Comparison of ENCODE assay signal across 1 cellular context in the genomic region with DNA sequence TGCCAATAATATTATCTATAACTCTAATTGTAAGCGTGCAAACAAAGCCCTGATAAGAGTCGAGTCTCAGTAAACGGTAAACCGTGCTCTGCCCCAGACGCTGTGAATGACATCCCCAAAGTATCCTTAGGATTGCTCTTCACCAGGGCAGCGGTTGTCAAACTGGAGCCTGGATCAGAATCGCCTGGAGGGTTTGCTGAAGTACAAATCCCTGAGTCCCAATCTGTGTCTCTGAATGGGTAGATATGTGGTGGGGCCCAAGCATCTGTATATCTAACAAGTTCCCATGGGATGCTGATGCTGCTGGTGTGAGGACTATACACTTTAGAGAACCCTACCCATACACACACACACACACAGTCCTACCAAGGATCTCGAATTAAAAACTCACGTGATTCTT.
TF ChIP-seq lines count a peak whose summit lies in the region.

No MANE protein-coding gene starts in this region.

TF ChIP-seq in GM23338, 12 proteins besides CTCF, POLR2A, EP300 and RAD21 (continued from another document):
- TF ChIP-seq, protein P1, sequence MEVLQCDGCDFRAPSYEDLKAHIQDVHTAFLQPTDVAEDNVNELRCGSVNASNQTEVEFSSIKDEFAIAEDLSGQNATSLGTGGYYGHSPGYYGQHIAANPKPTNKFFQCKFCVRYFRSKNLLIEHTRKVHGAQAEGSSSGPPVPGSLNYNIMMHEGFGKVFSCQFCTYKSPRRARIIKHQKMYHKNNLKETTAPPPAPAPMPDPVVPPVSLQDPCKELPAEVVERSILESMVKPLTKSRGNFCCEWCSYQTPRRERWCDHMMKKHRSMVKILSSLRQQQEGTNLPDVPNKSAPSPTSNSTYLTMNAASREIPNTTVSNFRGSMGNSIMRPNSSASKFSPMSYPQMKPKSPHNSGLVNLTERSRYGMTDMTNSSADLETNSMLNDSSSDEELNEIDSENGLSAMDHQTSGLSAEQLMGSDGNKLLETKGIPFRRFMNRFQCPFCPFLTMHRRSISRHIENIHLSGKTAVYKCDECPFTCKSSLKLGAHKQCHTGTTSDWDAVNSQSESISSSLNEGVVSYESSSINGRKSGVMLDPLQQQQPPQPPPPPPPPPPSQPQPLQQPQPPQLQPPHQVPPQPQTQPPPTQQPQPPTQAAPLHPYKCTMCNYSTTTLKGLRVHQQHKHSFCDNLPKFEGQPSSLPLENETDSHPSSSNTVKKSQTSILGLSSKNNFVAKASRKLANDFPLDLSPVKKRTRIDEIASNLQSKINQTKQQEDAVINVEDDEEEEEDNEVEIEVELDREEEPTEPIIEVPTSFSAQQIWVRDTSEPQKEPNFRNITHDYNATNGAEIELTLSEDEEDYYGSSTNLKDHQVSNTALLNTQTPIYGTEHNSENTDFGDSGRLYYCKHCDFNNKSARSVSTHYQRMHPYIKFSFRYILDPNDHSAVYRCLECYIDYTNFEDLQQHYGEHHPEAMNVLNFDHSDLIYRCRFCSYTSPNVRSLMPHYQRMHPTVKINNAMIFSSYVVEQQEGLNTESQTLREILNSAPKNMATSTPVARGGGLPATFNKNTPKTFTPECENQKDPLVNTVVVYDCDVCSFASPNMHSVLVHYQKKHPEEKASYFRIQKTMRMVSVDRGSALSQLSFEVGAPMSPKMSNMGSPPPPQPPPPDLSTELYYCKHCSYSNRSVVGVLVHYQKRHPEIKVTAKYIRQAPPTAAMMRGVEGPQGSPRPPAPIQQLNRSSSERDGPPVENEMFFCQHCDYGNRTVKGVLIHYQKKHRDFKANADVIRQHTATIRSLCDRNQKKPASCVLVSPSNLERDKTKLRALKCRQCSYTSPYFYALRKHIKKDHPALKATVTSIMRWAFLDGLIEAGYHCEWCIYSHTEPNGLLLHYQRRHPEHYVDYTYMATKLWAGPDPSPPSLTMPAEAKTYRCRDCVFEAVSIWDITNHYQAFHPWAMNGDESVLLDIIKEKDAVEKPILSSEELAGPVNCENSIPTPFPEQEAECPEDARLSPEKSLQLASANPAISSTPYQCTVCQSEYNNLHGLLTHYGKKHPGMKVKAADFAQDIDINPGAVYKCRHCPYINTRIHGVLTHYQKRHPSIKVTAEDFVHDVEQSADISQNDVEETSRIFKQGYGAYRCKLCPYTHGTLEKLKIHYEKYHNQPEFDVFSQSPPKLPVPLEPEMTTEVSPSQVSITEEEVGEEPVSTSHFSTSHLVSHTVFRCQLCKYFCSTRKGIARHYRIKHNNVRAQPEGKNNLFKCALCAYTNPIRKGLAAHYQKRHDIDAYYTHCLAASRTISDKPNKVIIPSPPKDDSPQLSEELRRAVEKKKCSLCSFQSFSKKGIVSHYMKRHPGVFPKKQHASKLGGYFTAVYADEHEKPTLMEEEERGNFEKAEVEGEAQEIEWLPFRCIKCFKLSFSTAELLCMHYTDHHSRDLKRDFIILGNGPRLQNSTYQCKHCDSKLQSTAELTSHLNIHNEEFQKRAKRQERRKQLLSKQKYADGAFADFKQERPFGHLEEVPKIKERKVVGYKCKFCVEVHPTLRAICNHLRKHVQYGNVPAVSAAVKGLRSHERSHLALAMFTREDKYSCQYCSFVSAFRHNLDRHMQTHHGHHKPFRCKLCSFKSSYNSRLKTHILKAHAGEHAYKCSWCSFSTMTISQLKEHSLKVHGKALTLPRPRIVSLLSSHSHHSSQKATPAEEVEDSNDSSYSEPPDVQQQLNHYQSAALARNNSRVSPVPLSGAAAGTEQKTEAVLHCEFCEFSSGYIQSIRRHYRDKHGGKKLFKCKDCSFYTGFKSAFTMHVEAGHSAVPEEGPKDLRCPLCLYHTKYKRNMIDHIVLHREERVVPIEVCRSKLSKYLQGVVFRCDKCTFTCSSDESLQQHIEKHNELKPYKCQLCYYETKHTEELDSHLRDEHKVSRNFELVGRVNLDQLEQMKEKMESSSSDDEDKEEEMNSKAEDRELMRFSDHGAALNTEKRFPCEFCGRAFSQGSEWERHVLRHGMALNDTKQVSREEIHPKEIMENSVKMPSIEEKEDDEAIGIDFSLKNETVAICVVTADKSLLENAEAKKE (CRISPR knock-in tag; IDR thresholded peaks at IDR 0.05) = no peak
- no peak for TF ChIP-seq ZNF331 (CRISPR knock-in tag; IDR thresholded peaks at IDR 0.05; ENCODE audit: low read depth)
- TF ChIP-seq ZNF114 (CRISPR knock-in tag; IDR thresholded peaks at IDR 0.05) = no peak
- TF ChIP-seq NANOG (IDR thresholded peaks at IDR 0.05; ENCODE audit: borderline replicate concordance) = no peak
